8 cellular contexts compared by ENCODE assay signal in genomic region chr2:118845843-118846666, GRCh38.
DNase-seq lines count a peak whose midpoint lies in the region; ATAC-seq and TF ChIP-seq lines count a peak whose summit lies in the region.

No MANE protein-coding gene starts in this region.

- no peaks in the 10 kb centered on the region for H3K36me3 Mint-ChIP-seq in nephron (ENCODE audit: low read depth)

- TF ChIP-seq CTCF in AG10803 (conservative IDR thresholded peaks at IDR 0.05; ENCODE audit: low read length) (no peak), astrocyte of the cerebellum (IDR thresholded peaks at IDR 0.05; ENCODE audit: low read depth, low read length, missing control alignments) (no peak), nephron (IDR thresholded peaks at IDR 0.05; ENCODE audit: unreplicated experiment in 3 of 3) (no peak)

- peaks cover 43% of the 10 kb centered on the region for H3K4me1 Mint-ChIP-seq in nephron

- H3K4me3 ChIP-seq in AG10803 (ENCODE audit: low read length) = peak overlapping the region; percentile 71
- H3K4me3 ChIP-seq in astrocyte of the cerebellum (ENCODE audit: low read depth, low read length) = peak overlapping the region; percentile 48

- H3K27ac Mint-ChIP-seq in nephron = peak overlapping the region in 2 of 3 experiments; percentile 44 to 59

- H3K9me3 Mint-ChIP-seq in nephron = no peaks in the 10 kb centered on the region

- no peak for ATAC-seq in HG02678 (IDR thresholded peaks at IDR 0.05; ENCODE audit: unreplicated experiment)
- no peak for ATAC-seq in GM19328 (IDR thresholded peaks at IDR 0.05; ENCODE audit: unreplicated experiment)

- H3K27me3 Mint-ChIP-seq in nephron (ENCODE audit: low read depth) = peaks cover 93% of the 10 kb centered on the region

- peak; percentile 54 for DNase-seq in AG10803 (ENCODE audit: low read depth)
- peak; percentile 41 for DNase-seq in GM03348 (ENCODE audit: low spot score)
- no peak for DNase-seq in astrocyte of the cerebellum (ENCODE audit: low read depth)
- DNase-seq in GOT3 (lab: John Stamatoyannopoulos, UW) = no peak
- no peak for DNase-seq in NCI-H82 treated with DMSO at 0.1 percent for 48 hours (lab: John Stamatoyannopoulos, UW; ENCODE audit: unreplicated experiment)

- H3K4me3 Mint-ChIP-seq in nephron = peak overlapping the region; percentile 56 to 90 (median 85)

- in situ Hi-C loops in astrocyte of the cerebellum (cut with HindIII; ENCODE audit: low sequenced_read_pairs) = no loop called here

Comparison
In these comparisons a context has a peak if more than half of its experiments do, and no peak if none do; other contexts are left out.
1. DNase-seq: peak in AG10803 (single experiment) and GM03348 (single experiment); none in astrocyte of the cerebellum (single experiment), GOT3 (single experiment) and NCI-H82 treated with DMSO at 0.1 percent for 48 hours (single experiment).